1 cellular context compared by ENCODE assay signal in genomic region chr2:231387904-231388724, GRCh38.
TF ChIP-seq lines count a peak whose summit lies in the region.

No MANE protein-coding gene starts in this region.

TF ChIP-seq in HepG2, 621 proteins besides CTCF, POLR2A, EP300 and RAD21 (continued from another document and continues in another):
- no peak for TF ChIP-seq KIAA2018 (CRISPR knock-in tag; IDR thresholded peaks at IDR 0.05; ENCODE audit: borderline replicate concordance)
- TF ChIP-seq AKNA (CRISPR knock-in tag; IDR thresholded peaks at IDR 0.05; ENCODE audit: borderline replicate concordance): no peak
- no peak for TF ChIP-seq ZFP37 (CRISPR knock-in tag; IDR thresholded peaks at IDR 0.05; ENCODE audit: borderline replicate concordance)
- TF ChIP-seq JUND (CRISPR knock-in tag; IDR thresholded peaks at IDR 0.05): no peak
- no peak for TF ChIP-seq ZC3H4 (CRISPR knock-in tag; IDR thresholded peaks at IDR 0.05; ENCODE audit: borderline replicate concordance)
- TF ChIP-seq ZNF337 (CRISPR knock-in tag; IDR thresholded peaks at IDR 0.05; ENCODE audit: borderline replicate concordance, low read depth): no peak
- no peak for TF ChIP-seq ZNF280B (CRISPR knock-in tag; IDR thresholded peaks at IDR 0.05; ENCODE audit: borderline replicate concordance)
- no peak for TF ChIP-seq ARID3A (IDR thresholded peaks at IDR 0.05; ENCODE audit: low read depth, low read length)
- TF ChIP-seq THRA (CRISPR knock-in tag; IDR thresholded peaks at IDR 0.05; ENCODE audit: borderline replicate concordance): 0 out of 2 replicates have a peak, but pooled peaks have one; percentile 8
- no peak for TF ChIP-seq ZNF557 (CRISPR knock-in tag; IDR thresholded peaks at IDR 0.05)
- TF ChIP-seq ZNF850 (CRISPR knock-in tag; conservative IDR thresholded peaks at IDR 0.05): no peak
- no peak for TF ChIP-seq ISL2 (CRISPR knock-in tag; IDR thresholded peaks at IDR 0.05)
- TF ChIP-seq HNF1A (IDR thresholded peaks at IDR 0.05; ENCODE audit: low read depth): no peak
- TF ChIP-seq HNF1A (CRISPR knock-in tag; IDR thresholded peaks at IDR 0.05; ENCODE audit: borderline replicate concordance): no peak; the same call in 1 of the 2 replicates
- TF ChIP-seq ZBTB44 (CRISPR knock-in tag; IDR thresholded peaks at IDR 0.05): no peak
- TF ChIP-seq TRAFD1 (CRISPR knock-in tag; IDR thresholded peaks at IDR 0.05; ENCODE audit: borderline replicate concordance): no peak
- TF ChIP-seq ZNF362 (CRISPR knock-in tag; IDR thresholded peaks at IDR 0.05; ENCODE audit: borderline replicate concordance): no peak
- TF ChIP-seq ZNF331 (CRISPR knock-in tag; IDR thresholded peaks at IDR 0.05): no peak
- TF ChIP-seq SRY (CRISPR knock-in tag; IDR thresholded peaks at IDR 0.05): no peak
- TF ChIP-seq ZNF20 (CRISPR knock-in tag; IDR thresholded peaks at IDR 0.05): no peak
- peak; percentile 49; the same call in 1 of the 2 replicates for TF ChIP-seq ZIK1 (CRISPR knock-in tag; IDR thresholded peaks at IDR 0.05; ENCODE audit: borderline replicate concordance, low read depth)
